ENCODE assay signal across 8 cellular contexts in genomic region chr14:97458302-97459137, GRCh38.
A peak's percentile ranks its signal among the peaks of the same experiment; 100 is the strongest.
DNase-seq lines count a peak whose midpoint lies in the region; ATAC-seq lines count a peak whose summit lies in the region.

No MANE protein-coding gene starts in this region.

- H3K4me3 ChIP-seq in ectodermal cell (ENCODE audit: insufficient read depth, low read depth, low read length) (peak overlapping the region; percentile 30), neuron (ENCODE audit: low read length) (no peak overlapping the region), subcutaneous abdominal adipose tissue (ENCODE audit: low read depth in 1 of 5, low read length in 5 of 5) (peak overlapping the region; percentile 27 to 78 (median 63))

- no peaks in the 10 kb centered on the region for H3K36me3 ChIP-seq in ectodermal cell (ENCODE audit: control insufficient read depth, insufficient read depth, low read length)
- H3K36me3 ChIP-seq in neuron (ENCODE audit: insufficient read depth, low read length) = no peaks in the 10 kb centered on the region
- no peaks in the 10 kb centered on the region for H3K36me3 ChIP-seq in subcutaneous abdominal adipose tissue (ENCODE audit: control insufficient read depth in 5 of 5, insufficient read depth in 5 of 5, low read length in 5 of 5)

- no peaks in the 10 kb centered on the region for H3K4me1 ChIP-seq in ectodermal cell (ENCODE audit: control insufficient read depth, insufficient read depth, low read length)
- H3K4me1 ChIP-seq in neuron (ENCODE audit: insufficient read depth, low read length) = no peaks in the 10 kb centered on the region
- peaks cover 0 to 18% (median 14%) of the 10 kb centered on the region in 5 donors for H3K4me1 ChIP-seq in subcutaneous abdominal adipose tissue (ENCODE audit: control insufficient read depth in 5 of 5, insufficient read depth in 5 of 5, low read length in 5 of 5)

- H2AFZ ChIP-seq in neuron (ENCODE audit: low read depth, low read length) = peak overlapping the region; percentile 26

- WGBS in ectodermal cell, 2 experiments = 3 to 6% methylated on average over 30 to 38 of the region's 38 CpGs

- peaks cover 31% of the 10 kb centered on the region for H3K27me3 ChIP-seq in ectodermal cell (ENCODE audit: control insufficient read depth, insufficient read depth, low read length, poor library complexity, severe bottlenecking)
- H3K27me3 ChIP-seq in neuron (ENCODE audit: insufficient read depth, low read length) = peaks cover 5% of the 10 kb centered on the region
- peaks cover 0 to 28% (median 5%) of the 10 kb centered on the region in 5 donors for H3K27me3 ChIP-seq in subcutaneous abdominal adipose tissue (ENCODE audit: control insufficient read depth in 5 of 5, insufficient read depth in 4 of 5, low read length in 5 of 5)

- ATAC-seq in GM19351 (IDR thresholded peaks at IDR 0.05; ENCODE audit: unreplicated experiment) = no peak

- H3K27ac ChIP-seq in ectodermal cell (ENCODE audit: insufficient read depth, low read depth, low read length, poor library complexity, severe bottlenecking) (no peak overlapping the region), subcutaneous abdominal adipose tissue (ENCODE audit: low read depth, low read length) (no peak overlapping the region)

- no peaks in the 10 kb centered on the region for H3K9me3 ChIP-seq in ectodermal cell (ENCODE audit: control insufficient read depth, low read length)
- H3K9me3 ChIP-seq in neuron (ENCODE audit: low read length) = no peaks in the 10 kb centered on the region
- peaks cover 7 to 15% (median 10%) of the 10 kb centered on the region in 5 donors for H3K9me3 ChIP-seq in subcutaneous abdominal adipose tissue (ENCODE audit: control insufficient read depth in 5 of 5, low read length in 5 of 5)

- peak overlapping the region in 4 of 5 donors; percentile 16 to 56 (median 36) for H3K9ac ChIP-seq in subcutaneous abdominal adipose tissue (ENCODE audit: low read length in 5 of 5)

- DNase-seq in Daoy (ENCODE audit: low read depth) (peak; percentile 70), SHP77 (lab: John Stamatoyannopoulos, UW) (no peak), HCEC 1CT (no peak)
- DNase-seq in activated CD4-positive, alpha-beta T cell treated with anti-CD3 and anti-CD28 coated beads, Interleukin-2, amount 50 U/mL, for 1 hour = peak; percentile 77

Comparison
In these comparisons a context has a peak if more than half of its experiments do, and no peak if none do; other contexts are left out.
1. DNase-seq: peak in Daoy (single experiment) and activated CD4-positive, alpha-beta T cell treated with anti-CD3 and anti-CD28 coated beads, Interleukin-2, amount 50 U/mL, for 1 hour (single experiment); none in SHP77 (0 of 2) and HCEC 1CT (single experiment).